ENCODE assay signal across 1 cellular context in the genomic region with DNA sequence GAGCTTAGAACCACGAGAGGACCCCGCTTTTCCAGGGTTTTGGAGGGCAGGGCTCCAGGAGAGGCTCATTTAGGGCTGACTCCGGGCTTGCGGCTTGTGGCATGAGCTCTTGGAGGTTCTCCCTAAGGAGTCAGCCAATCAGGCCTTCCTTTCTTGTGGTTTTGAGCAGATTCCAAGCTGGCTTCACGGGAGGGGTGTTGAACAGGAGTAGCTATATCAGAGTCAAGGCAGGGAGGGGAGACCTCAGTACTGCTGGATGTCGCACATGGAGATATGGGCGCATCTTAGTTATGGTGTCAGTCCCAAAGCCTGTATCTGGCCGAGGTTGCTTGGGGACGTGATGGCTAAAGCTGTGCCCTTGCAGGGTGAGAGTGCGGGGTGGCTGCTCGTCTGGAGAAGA.
TF ChIP-seq lines count a peak whose summit lies in the region.

No MANE protein-coding gene starts in this region.

TF ChIP-seq in WTC11, 78 proteins besides CTCF, POLR2A, EP300 and RAD21 (continued from another document):
- TF ChIP-seq MYBL2 (CRISPR knock-in tag; IDR thresholded peaks at IDR 0.05) = no peak
- TF ChIP-seq PRDM15 (CRISPR knock-in tag; IDR thresholded peaks at IDR 0.05) = no peak
- TF ChIP-seq JUN (CRISPR knock-in tag; IDR thresholded peaks at IDR 0.05) = no peak
- TF ChIP-seq, protein P1, sequence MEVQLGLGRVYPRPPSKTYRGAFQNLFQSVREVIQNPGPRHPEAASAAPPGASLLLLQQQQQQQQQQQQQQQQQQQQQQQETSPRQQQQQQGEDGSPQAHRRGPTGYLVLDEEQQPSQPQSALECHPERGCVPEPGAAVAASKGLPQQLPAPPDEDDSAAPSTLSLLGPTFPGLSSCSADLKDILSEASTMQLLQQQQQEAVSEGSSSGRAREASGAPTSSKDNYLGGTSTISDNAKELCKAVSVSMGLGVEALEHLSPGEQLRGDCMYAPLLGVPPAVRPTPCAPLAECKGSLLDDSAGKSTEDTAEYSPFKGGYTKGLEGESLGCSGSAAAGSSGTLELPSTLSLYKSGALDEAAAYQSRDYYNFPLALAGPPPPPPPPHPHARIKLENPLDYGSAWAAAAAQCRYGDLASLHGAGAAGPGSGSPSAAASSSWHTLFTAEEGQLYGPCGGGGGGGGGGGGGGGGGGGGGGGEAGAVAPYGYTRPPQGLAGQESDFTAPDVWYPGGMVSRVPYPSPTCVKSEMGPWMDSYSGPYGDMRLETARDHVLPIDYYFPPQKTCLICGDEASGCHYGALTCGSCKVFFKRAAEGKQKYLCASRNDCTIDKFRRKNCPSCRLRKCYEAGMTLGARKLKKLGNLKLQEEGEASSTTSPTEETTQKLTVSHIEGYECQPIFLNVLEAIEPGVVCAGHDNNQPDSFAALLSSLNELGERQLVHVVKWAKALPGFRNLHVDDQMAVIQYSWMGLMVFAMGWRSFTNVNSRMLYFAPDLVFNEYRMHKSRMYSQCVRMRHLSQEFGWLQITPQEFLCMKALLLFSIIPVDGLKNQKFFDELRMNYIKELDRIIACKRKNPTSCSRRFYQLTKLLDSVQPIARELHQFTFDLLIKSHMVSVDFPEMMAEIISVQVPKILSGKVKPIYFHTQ (CRISPR knock-in tag; IDR thresholded peaks at IDR 0.05) = no peak
- TF ChIP-seq ELF4 (CRISPR knock-in tag; IDR thresholded peaks at IDR 0.05; ENCODE audit: low read depth) = no peak
- no peak for TF ChIP-seq CDX4 (CRISPR knock-in tag; IDR thresholded peaks at IDR 0.05; ENCODE audit: borderline replicate concordance)
- no peak for TF ChIP-seq CREM (CRISPR knock-in tag; IDR thresholded peaks at IDR 0.05)
